Comparison of ENCODE assay signal across 21 cellular contexts in the genomic region with DNA sequence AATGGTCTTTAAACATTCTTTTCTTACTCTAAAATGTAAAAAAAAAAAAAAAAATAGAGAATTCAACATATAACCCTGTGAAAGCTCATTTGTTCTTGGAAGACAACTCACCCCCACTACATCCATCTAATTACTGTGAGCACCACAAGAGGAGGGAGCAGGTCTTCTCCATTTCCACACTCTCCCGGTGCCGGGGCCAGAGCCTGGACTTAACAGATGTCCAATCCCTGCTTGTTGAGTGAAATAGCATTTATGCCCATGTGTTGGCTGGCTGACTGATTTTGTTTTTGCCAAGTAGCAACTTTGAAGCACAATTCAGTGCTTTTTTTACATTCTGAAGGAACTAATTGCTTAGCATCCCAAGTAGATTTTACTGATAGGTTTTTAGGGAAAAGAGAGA. TPM values are rescaled to one million over a fixed set of nuclear protein-coding genes. Genes with fewer than 3 reads are reported as not detected.
DNase-seq lines count a peak whose midpoint lies in the region; ATAC-seq and TF ChIP-seq lines count a peak whose summit lies in the region.
"Had no signal": no experiment of that assay in that cellular context is flagged by ENCODE, and none has a peak within 500 bp of the region (broad histone marks: within the 10 kb centered on the region; RNA-seq: fewer than 3 reads in every experiment).

No MANE protein-coding gene starts in this region.

- H3K23ac ChIP-seq in mesenchymal stem cell (ENCODE audit: low read length in 2 of 2), result no peak overlapping the region

- H3K9me3 ChIP-seq in esophagus muscularis mucosa (no peaks in the 10 kb centered on the region), mesenchymal stem cell (ENCODE audit: control insufficient read depth, low read length) (no peaks in the 10 kb centered on the region), spleen (no peaks in the 10 kb centered on the region)
- H3K9me3 ChIP-seq: Caco-2, HAP-1 had no signal

- H3K4ac ChIP-seq in mesenchymal stem cell (ENCODE audit: low read depth in 1 of 2, low read length in 2 of 2), result no peak overlapping the region

- no peak overlapping the region for H2BK12ac ChIP-seq in mesenchymal stem cell (ENCODE audit: low read length in 2 of 2)

- no peaks in the 10 kb centered on the region for H3K27me3 ChIP-seq in esophagus muscularis mucosa
- no peaks in the 10 kb centered on the region for H3K27me3 ChIP-seq in mesenchymal stem cell (ENCODE audit: control insufficient read depth in 1 of 2, insufficient read depth in 1 of 2, low read length in 2 of 2)
- H3K27me3 ChIP-seq in spleen (replicated peaks in 1 of 7), result peaks cover 0 to 4% (median 0%) of the 10 kb centered on the region in 7 donors

- WGBS in esophagus muscularis mucosa, result 67% methylated on average over 2 of the region's 2 CpGs
- 86% methylated on average over 2 of the region's 2 CpGs for WGBS in mesenchymal stem cell
- 74 to 93% (median 83%) methylated on average over 2 of the region's 2 CpGs for WGBS in spleen, 5 donors

- H3K4me3 ChIP-seq in esophagus muscularis mucosa (no peak overlapping the region), mesenchymal stem cell (ENCODE audit: insufficient read depth in 1 of 2, low read depth in 1 of 2, low read length in 2 of 2) (no peak overlapping the region), spleen (no peak overlapping the region)
- H3K4me3 ChIP-seq: HAP-1 had no signal

- TF ChIP-seq POLR2A in esophagus muscularis mucosa (IDR thresholded peaks at IDR 0.05; ENCODE audit: low read depth), result no peak
- no peak for TF ChIP-seq POLR2A in spleen (IDR thresholded peaks at IDR 0.05)

- H2AK5ac ChIP-seq in mesenchymal stem cell (ENCODE audit: low read length, severe bottlenecking), result no peak overlapping the region

- DNase-seq in DMS 273 (lab: John Stamatoyannopoulos, UW; ENCODE audit: unreplicated experiment) (peak; percentile 48), DMS 273 treated with DMSO at 0.1 percent for 48 hours (lab: John Stamatoyannopoulos, UW) (no peak), RWPE1 (ENCODE audit: low spot score) (no peak), esophagus muscularis mucosa (ENCODE audit: extremely low spot score) (no peak), mesenchymal stem cell (no peak), spleen (no peak), D341Med (ENCODE audit: low spot score) (no peak), left ventricle myocardium superior (no peak)
- DNase-seq: Caco-2; DMS79 treated with DMSO at 0.1 percent for 48 hours; GDM1; NCI-H1436; NCI-H2029 treated with DMSO at 0.1 percent for 48 hours; NCI-H526; NK-92 treated with Interleukin-12 subunit alpha and Interleukin-12 subunit beta, amount 100 ng/mL, for 24 hours; OCI-M1; Right ventricle myocardium superior had no signal

- no peak for TF ChIP-seq EP300 in esophagus muscularis mucosa (IDR thresholded peaks at IDR 0.05)

- H3K27ac ChIP-seq in RWPE1 (peak overlapping the region; percentile 67; the same call in 1 of the 2 replicates), esophagus muscularis mucosa (replicated peaks in 1 of 4) (peak overlapping the region in 3 of 4 donors; percentile 67 to 82 (median 71)), mesenchymal stem cell (ENCODE audit: low read length, poor library complexity, severe bottlenecking) (no peak overlapping the region), spleen (no peak overlapping the region)
- H3K27ac ChIP-seq: 22Rv1 had no signal

- no peak overlapping the region for H4K8ac ChIP-seq in mesenchymal stem cell (ENCODE audit: low read length)

- no peak overlapping the region for H2BK5ac ChIP-seq in mesenchymal stem cell (ENCODE audit: low read depth, low read length, poor library complexity, severe bottlenecking)

- H4K91ac ChIP-seq in mesenchymal stem cell (ENCODE audit: low read length), result no peak overlapping the region

- CTCF ChIA-PET in RWPE1 (lab: Yijun Ruan, JAX), result no interaction called here

- TF ChIP-seq CTCF in RWPE1 (conservative IDR thresholded peaks at IDR 0.05; ENCODE audit: low read depth) (no peak), esophagus muscularis mucosa (IDR thresholded peaks at IDR 0.05) (no peak), spleen (IDR thresholded peaks at IDR 0.05 in 8 of 11, conservative IDR thresholded peaks at IDR 0.05 in 3 of 11) (no peak)

- H3K4me1 ChIP-seq in esophagus muscularis mucosa (peaks cover 0 to 72% (median 35%) of the 10 kb centered on the region in 4 donors), mesenchymal stem cell (ENCODE audit: control insufficient read depth, insufficient read depth, low read depth, low read length) (peaks cover 3% of the 10 kb centered on the region), spleen (peaks cover 0 to 7% (median 0%) of the 10 kb centered on the region in 6 donors)
- H3K4me1 ChIP-seq: HAP-1 had no signal

- H3K9ac ChIP-seq in mesenchymal stem cell (ENCODE audit: low read length), result peak overlapping the region; percentile 78

- no peak overlapping the region for H3K14ac ChIP-seq in mesenchymal stem cell (ENCODE audit: low read length in 2 of 2)

- no peak for ATAC-seq in left ventricle myocardium superior

- no peak overlapping the region for H2BK15ac ChIP-seq in mesenchymal stem cell (ENCODE audit: low read depth, poor library complexity, severe bottlenecking)

- H3K18ac ChIP-seq in mesenchymal stem cell (ENCODE audit: low read depth in 1 of 2, low read length in 2 of 2), result no peak overlapping the region

- no peaks in the 10 kb centered on the region for H3K79me1 ChIP-seq in mesenchymal stem cell (replicated peaks; ENCODE audit: low read length, poor library complexity, severe bottlenecking)

- intact Hi-C loops in esophagus muscularis mucosa (cut with DNase I) (no loop called here), spleen (cut with DNase I; ENCODE audit: low total_unique reads) (no loop called here), left ventricle myocardium superior (cut with micrococcal nuclease) (no loop called here)

- H2BK120ac ChIP-seq in mesenchymal stem cell (ENCODE audit: low read depth, low read length), result no peak overlapping the region

- POLR2A ChIA-PET in RWPE1 (lab: Yijun Ruan, JAX; ENCODE audit: low non-redundant PET), result no interaction called here

- no peak overlapping the region for H2AFZ ChIP-seq in mesenchymal stem cell (ENCODE audit: low read depth, low read length)

- no peak overlapping the region for H3K4me2 ChIP-seq in mesenchymal stem cell (ENCODE audit: low read length, poor library complexity, severe bottlenecking)

- H3K36me3 ChIP-seq in esophagus muscularis mucosa (no peaks in the 10 kb centered on the region), mesenchymal stem cell (ENCODE audit: control insufficient read depth in 1 of 2, insufficient read depth in 2 of 2, low read depth in 1 of 2, low read length in 2 of 2) (no peaks in the 10 kb centered on the region), spleen (no peaks in the 10 kb centered on the region)
- H3K36me3 ChIP-seq: HAP-1 had no signal

RNA-seq across cellular contexts. Expression of gene FGFBP1, which starts 43.0 kb away (rescaled TPM):
- total RNA-seq in esophagus muscularis mucosa, result under 1 TPM in 3 of 4 donors, not detected in 1; 0.33 to 0.92 (median 0.52) TPM
- polyA plus RNA-seq in mesenchymal stem cell (2013, experiment 1 of 2), result not detected
- not detected for polyA plus RNA-seq in mesenchymal stem cell (2013, experiment 2 of 2)
- not detected for total RNA-seq in spleen
- polyA plus RNA-seq in spleen, result under 1 TPM in 2 of 3 donors, not detected in 1; 0.08 to 0.10 TPM
- total RNA-seq in left ventricle myocardium superior, result not detected
- total RNA-seq: Right ventricle myocardium superior had no signal
- polyA plus RNA-seq: CD14-positive monocyte, IgD-negative memory B cell had no signal

Comparison
In these comparisons a context has a peak if more than half of its experiments do, and no peak if none do; other contexts are left out.
1. H3K27ac ChIP-seq: peak in RWPE1 (single experiment) and esophagus muscularis mucosa (3 of 4); none in mesenchymal stem cell (single experiment) and spleen (0 of 8).